Comparison of ENCODE assay signal across 11 cellular contexts in the genomic region with DNA sequence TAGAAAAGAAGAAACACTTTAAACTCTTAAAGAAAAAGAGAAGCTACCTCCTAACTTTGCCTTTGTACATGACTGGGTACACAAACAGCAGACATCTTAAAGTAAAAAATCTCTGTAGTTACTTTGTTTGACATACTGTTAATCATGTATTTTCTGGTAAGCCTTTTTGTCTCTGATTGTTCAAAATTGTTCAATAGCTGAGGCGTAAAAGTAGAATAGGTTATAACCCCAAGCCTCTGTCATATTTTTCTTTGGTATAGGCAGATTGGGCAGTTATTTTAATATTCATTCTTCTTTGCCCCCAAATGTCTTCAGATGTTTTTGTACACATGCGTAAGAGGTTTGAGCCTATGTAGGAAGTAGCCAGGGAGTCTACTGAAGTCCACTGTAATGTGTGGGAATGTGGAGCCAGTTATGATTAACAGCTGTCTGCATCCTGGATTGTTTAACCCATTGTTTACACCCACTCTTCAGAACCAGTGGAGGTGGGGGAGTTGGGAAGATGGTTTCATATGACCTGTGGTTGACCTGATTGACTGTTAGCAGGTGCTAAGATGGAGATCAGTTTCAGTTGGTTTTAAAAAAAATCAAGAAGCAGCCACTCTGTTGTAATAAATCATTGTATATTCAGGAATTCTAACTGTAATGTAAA.
DNase-seq lines count a peak whose midpoint lies in the region; ATAC-seq and TF ChIP-seq lines count a peak whose summit lies in the region.
"Had no signal": no experiment of that assay in that cellular context is flagged by ENCODE, and none has a peak within 500 bp of the region (broad histone marks: within the 10 kb centered on the region; RNA-seq: fewer than 3 reads in every experiment).

No MANE protein-coding gene starts in this region.

- no peak overlapping the region for H2BK12ac ChIP-seq in mesenchymal stem cell (ENCODE audit: low read length in 2 of 2)

- TF ChIP-seq POLR2A in stomach (IDR thresholded peaks at IDR 0.05): no peak

- H4K8ac ChIP-seq in mesenchymal stem cell (ENCODE audit: low read length): no peak overlapping the region

- H3K4ac ChIP-seq in mesenchymal stem cell (ENCODE audit: low read depth in 1 of 2, low read length in 2 of 2): peak overlapping the region in 1 of 2 experiments; percentile 32

- H3K9me3 Mint-ChIP-seq in Caco-2 (ENCODE audit: unreplicated experiment): no peaks in the 10 kb centered on the region
- H3K9me3 Mint-ChIP-seq in naive thymus-derived CD8-positive, alpha-beta T cell: peaks cover 0 to 2% (median 0%) of the 10 kb centered on the region in 9 donors
- H3K9me3 Mint-ChIP-seq: activated naive CD4-positive, alpha-beta T cell treated with anti-CD3 and anti-CD28 coated beads, Interleukin-2, amount 50 U/mL, for 24 hours; stimulated activated naive CD8-positive, alpha-beta T cell treated with anti-CD3 and anti-CD28 coated beads, Interleukin-15, Interleukin-2, amounts not matched to agents 100 ng/mL and 50 ng/mL, for 24 hours had no signal

- no peak overlapping the region for H3K14ac ChIP-seq in mesenchymal stem cell (ENCODE audit: low read length in 2 of 2)

- peak overlapping the region; percentile 13 for H3K9ac ChIP-seq in mesenchymal stem cell (ENCODE audit: low read length)

- H3K36me3 Mint-ChIP-seq in Caco-2 (ENCODE audit: insufficient read depth, unreplicated experiment): peaks cover 6% of the 10 kb centered on the region
- no peaks in the 10 kb centered on the region for H3K36me3 Mint-ChIP-seq in naive thymus-derived CD8-positive, alpha-beta T cell
- H3K36me3 Mint-ChIP-seq: activated naive CD4-positive, alpha-beta T cell treated with anti-CD3 and anti-CD28 coated beads, Interleukin-2, amount 50 U/mL, for 24 hours had no signal

- no peak for DNase-seq in Caco-2
- DNase-seq in mesenchymal stem cell: no peak
- no peak for DNase-seq in stomach
- no peak for DNase-seq in NCI-H2107 (lab: John Stamatoyannopoulos, UW)
- no peak for DNase-seq in activated CD4-positive, alpha-beta T cell treated with anti-CD3 and anti-CD28 coated beads for 4 hours
- DNase-seq in naive thymus-derived CD8-positive, alpha-beta T cell: no peak

- H2AK5ac ChIP-seq in mesenchymal stem cell (ENCODE audit: low read length, severe bottlenecking): no peak overlapping the region

- POLR2A ChIA-PET in Caco-2 (lab: Charles Lee): interaction anchor here (0.5 kb wide), 1 partner anchor 496 kb away, joined by 6 read pairs; no protein-coding TSS in a partner anchor
- POLR2A ChIA-PET in naive thymus-derived CD8-positive, alpha-beta T cell (lab: Charles Lee): interaction anchor here (0.5 to 1.0 kb wide), 2 partner anchors 27 to 32 kb away, joined by 3 to 4 read pairs; no protein-coding TSS in a partner anchor

- H3K23ac ChIP-seq in mesenchymal stem cell (ENCODE audit: low read length in 2 of 2): no peak overlapping the region

- ATAC-seq in HG03175 (IDR thresholded peaks at IDR 0.05; ENCODE audit: unreplicated experiment): peak; percentile 21
- ATAC-seq in naive thymus-derived CD8-positive, alpha-beta T cell: no peak

- H3K4me1 ChIP-seq in Caco-2 (peaks cover 35% of the 10 kb centered on the region), mesenchymal stem cell (ENCODE audit: control insufficient read depth, insufficient read depth, low read depth, low read length) (peaks cover 13% of the 10 kb centered on the region), stomach (peaks cover 1 to 22% (median 10%) of the 10 kb centered on the region in 4 donors)

- no peak overlapping the region for H2AFZ ChIP-seq in mesenchymal stem cell (ENCODE audit: low read depth, low read length)

- no TSS peak for BruUV-seq in Caco-2 (replicated peaks; lab: Mats Ljungman, UMichigan)

- H4K91ac ChIP-seq in mesenchymal stem cell (ENCODE audit: low read length): no peak overlapping the region

- H3K4me1 Mint-ChIP-seq in Caco-2 (ENCODE audit: low read depth, unreplicated experiment): peaks cover 33% of the 10 kb centered on the region
- H3K4me1 Mint-ChIP-seq in naive thymus-derived CD8-positive, alpha-beta T cell: peaks cover 3 to 16% (median 9%) of the 10 kb centered on the region in 4 donors

- H3K18ac ChIP-seq in mesenchymal stem cell (ENCODE audit: low read depth in 1 of 2, low read length in 2 of 2): no peak overlapping the region

- H3K27me3 Mint-ChIP-seq in Caco-2 (ENCODE audit: insufficient read depth, unreplicated experiment): no peaks in the 10 kb centered on the region
- H3K27me3 Mint-ChIP-seq in naive thymus-derived CD8-positive, alpha-beta T cell: peaks cover 0 to 1% (median 0%) of the 10 kb centered on the region in 5 donors
- H3K27me3 Mint-ChIP-seq: activated naive CD4-positive, alpha-beta T cell treated with anti-CD3 and anti-CD28 coated beads, Interleukin-2, amount 50 U/mL, for 24 hours; stimulated activated naive CD8-positive, alpha-beta T cell treated with anti-CD3 and anti-CD28 coated beads, Interleukin-15, Interleukin-2, amounts not matched to agents 100 ng/mL and 50 ng/mL, for 24 hours had no signal

- intact Hi-C loops in Caco-2 (cut with micrococcal nuclease; ENCODE audit: unreplicated experiment): loop anchor here (1.0 to 5.0 kb wide), 6 partner anchors 30 to 362 kb away; no protein-coding TSS in a partner anchor
- intact Hi-C loops in stomach (cut with DNase I; ENCODE audit: low total_unique reads): loop anchor here (5.0 kb wide), 1 partner anchor 217 kb away; no protein-coding TSS in a partner anchor

- no peak overlapping the region for H2BK5ac ChIP-seq in mesenchymal stem cell (ENCODE audit: low read depth, low read length, poor library complexity, severe bottlenecking)

- TF ChIP-seq EP300 in stomach (IDR thresholded peaks at IDR 0.05): no peak

- no peaks in the 10 kb centered on the region for H3K27me3 ChIP-seq in Caco-2 (replicated peaks; ENCODE audit: control insufficient read depth, insufficient read depth, low read length)
- no peaks in the 10 kb centered on the region for H3K27me3 ChIP-seq in mesenchymal stem cell (ENCODE audit: control insufficient read depth in 1 of 2, insufficient read depth in 1 of 2, low read length in 2 of 2)
- no peaks in the 10 kb centered on the region for H3K27me3 ChIP-seq in stomach

- CTCF ChIA-PET in Caco-2 (lab: Charles Lee): interaction anchor here (0.6 to 2.8 kb wide), 21 partner anchors 12 to 220 kb away, joined by 3 to 77 read pairs (median 3); no protein-coding TSS in a partner anchor

- H3K27ac ChIP-seq in VCaP (peak overlapping the region; percentile 97), mesenchymal stem cell (ENCODE audit: low read length, poor library complexity, severe bottlenecking) (no peak overlapping the region), stomach (no peak overlapping the region)
- H3K27ac ChIP-seq: WERI-Rb-1 had no signal

- H2BK120ac ChIP-seq in mesenchymal stem cell (ENCODE audit: low read depth, low read length): no peak overlapping the region

- H3K36me3 ChIP-seq in Caco-2 (ENCODE audit: control insufficient read depth, insufficient read depth, low read length) (no peaks in the 10 kb centered on the region), mesenchymal stem cell (ENCODE audit: control insufficient read depth in 1 of 2, insufficient read depth in 2 of 2, low read depth in 1 of 2, low read length in 2 of 2) (peaks cover 0 to 6% of the 10 kb centered on the region in 2 experiments), stomach (no peaks in the 10 kb centered on the region)
- H3K36me3 ChIP-seq: WERI-Rb-1 had no signal

- H3K4me3 ChIP-seq in Caco-2 (ENCODE audit: low read depth, low read length): no peak overlapping the region
- H3K4me3 ChIP-seq in mesenchymal stem cell (ENCODE audit: insufficient read depth in 1 of 2, low read depth in 1 of 2, low read length in 2 of 2): no peak overlapping the region
- H3K4me3 ChIP-seq in stomach: no peak overlapping the region

- H3K9me3 ChIP-seq in Caco-2 (no peaks in the 10 kb centered on the region), mesenchymal stem cell (ENCODE audit: control insufficient read depth, low read length) (no peaks in the 10 kb centered on the region), stomach (no peaks in the 10 kb centered on the region)

- H3K79me1 ChIP-seq in mesenchymal stem cell (replicated peaks; ENCODE audit: low read length, poor library complexity, severe bottlenecking): peaks cover 45% of the 10 kb centered on the region

- TF ChIP-seq CTCF in Caco-2 (IDR thresholded peaks at IDR 0.05; ENCODE audit: insufficient read depth in 1 of 2, low read depth in 1 of 2, low read length in 1 of 2, severe bottlenecking in 1 of 2, unreplicated experiment in 1 of 2) (no peak), VCaP (conservative IDR thresholded peaks at IDR 0.05) (peak; percentile 66; the same call in 1 of the 2 replicates), stomach (IDR thresholded peaks at IDR 0.05) (no peak)

- 92% methylated on average over 1 of the region's 2 CpGs for WGBS in mesenchymal stem cell
- WGBS in stomach, 5 donors: 71 to 91% (median 83%) methylated on average over 2 of the region's 2 CpGs

- peak overlapping the region; percentile 39 for H3K27ac Mint-ChIP-seq in Caco-2 (ENCODE audit: unreplicated experiment)
- H3K27ac Mint-ChIP-seq in naive thymus-derived CD8-positive, alpha-beta T cell: peak overlapping the region in 1 of 10 donors; percentile 19
- H3K27ac Mint-ChIP-seq: activated naive CD4-positive, alpha-beta T cell treated with anti-CD3 and anti-CD28 coated beads, Interleukin-2, amount 50 U/mL, for 24 hours; stimulated activated naive CD8-positive, alpha-beta T cell treated with anti-CD3 and anti-CD28 coated beads, Interleukin-15, Interleukin-2, amounts not matched to agents 100 ng/mL and 50 ng/mL, for 24 hours had no signal

- no peak overlapping the region for H2BK15ac ChIP-seq in mesenchymal stem cell (ENCODE audit: low read depth, poor library complexity, severe bottlenecking)

- no peak overlapping the region for H3K4me3 Mint-ChIP-seq in Caco-2 (ENCODE audit: unreplicated experiment)
- H3K4me3 Mint-ChIP-seq in naive thymus-derived CD8-positive, alpha-beta T cell: no peak overlapping the region
- H3K4me3 Mint-ChIP-seq: activated naive CD4-positive, alpha-beta T cell treated with anti-CD3 and anti-CD28 coated beads, Interleukin-2, amount 50 U/mL, for 24 hours; stimulated activated naive CD8-positive, alpha-beta T cell treated with anti-CD3 and anti-CD28 coated beads, Interleukin-15, Interleukin-2, amounts not matched to agents 100 ng/mL and 50 ng/mL, for 24 hours had no signal

- no peak overlapping the region for H3K4me2 ChIP-seq in mesenchymal stem cell (ENCODE audit: low read length, poor library complexity, severe bottlenecking)
